Comparison of ENCODE assay signal across 8 cellular contexts in the genomic region with DNA sequence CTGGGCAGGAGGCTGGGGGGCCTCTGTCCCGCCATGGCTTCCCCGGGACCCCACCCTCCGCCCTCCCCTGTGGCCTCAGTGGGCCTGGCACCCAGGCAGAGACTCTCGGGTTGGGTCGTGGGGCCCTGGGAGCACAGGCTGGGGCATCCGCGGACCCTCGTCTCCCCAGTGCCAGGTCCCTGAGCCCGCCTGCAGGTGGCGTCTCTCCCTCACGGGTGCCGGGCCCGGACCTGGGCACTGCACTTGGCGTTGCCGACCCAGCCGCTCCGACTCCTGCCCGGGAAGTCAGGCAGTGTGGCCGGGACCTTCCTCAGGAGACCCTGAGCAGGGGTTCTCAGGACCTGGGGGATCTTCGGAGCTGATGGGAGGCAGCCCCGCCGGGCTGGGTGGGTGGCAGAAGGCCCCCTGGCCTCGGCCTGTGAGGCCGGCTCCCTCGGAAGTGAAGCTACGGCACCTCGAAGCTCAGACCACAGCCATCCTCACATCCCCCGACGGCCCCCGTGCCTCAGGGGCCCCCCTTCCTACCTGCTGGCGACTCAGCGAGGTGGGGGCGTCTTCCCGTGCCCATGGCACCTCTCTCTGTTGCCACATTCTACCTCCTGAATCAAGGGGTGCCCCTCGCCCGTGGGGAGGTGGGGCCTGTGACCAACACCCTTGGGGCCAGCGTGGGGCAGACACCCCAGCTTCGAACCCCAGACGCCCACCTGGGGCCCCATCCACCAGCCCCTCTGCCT. TPM values are rescaled to one million over a fixed set of nuclear protein-coding genes. Genes with fewer than 3 reads are reported as not detected.
DNase-seq lines count a peak whose midpoint lies in the region; ATAC-seq, FAIRE-seq and TF ChIP-seq lines count a peak whose summit lies in the region.

No MANE protein-coding gene starts in this region.

- peak; percentile 87 for TF ChIP-seq CTCF in AG04450 (IDR thresholded peaks at IDR 0.05; ENCODE audit: low read depth, low read length)
- peak; percentile 99 for TF ChIP-seq CTCF in GM13977 (IDR thresholded peaks at IDR 0.05; ENCODE audit: extremely low read depth, insufficient read depth, missing control alignments)
- peak; percentile 93 for TF ChIP-seq CTCF in LNCaP clone FGC (IDR thresholded peaks at IDR 0.05; ENCODE audit: control insufficient read depth, extremely low read depth, insufficient read depth)
- peak; percentile 45 for TF ChIP-seq CTCF in astrocyte (IDR thresholded peaks at IDR 0.05; ENCODE audit: insufficient read depth, low read depth, low read length)
- TF ChIP-seq CTCF in hepatocyte (IDR thresholded peaks at IDR 0.05; ENCODE audit: poor library complexity) = peak; percentile 85
- TF ChIP-seq CTCF in sigmoid colon (IDR thresholded peaks at IDR 0.05) = peak; percentile 79 to 94 (median 90)

- H3K9me3 Mint-ChIP-seq in astrocyte (ENCODE audit: unreplicated experiment) = no peaks in the 10 kb centered on the region

- H3K27ac ChIP-seq in AG04450 (ENCODE audit: low read depth, low read length) = no peak overlapping the region
- H3K27ac ChIP-seq in astrocyte (ENCODE audit: low read depth, low read length) = no peak overlapping the region
- no peak overlapping the region for H3K27ac ChIP-seq in hepatocyte
- H3K27ac ChIP-seq in sigmoid colon = peak overlapping the region in 1 of 4 donors; percentile 38

- DNase-seq in AG04450 (ENCODE audit: low read depth, low spot score) (peak; percentile 27), GM13977 (ENCODE audit: low spot score) (peak; percentile 94), LNCaP clone FGC (ENCODE audit: low read depth) (no peak), T-helper 22 cell (ENCODE audit: low read depth) (peak; percentile 57), astrocyte (ENCODE audit: low read depth) (no peak), hepatocyte (ENCODE audit: low spot score) (peak; percentile 92), sigmoid colon (peak; percentile 90)

- 36% methylated on average over 27 of the region's 39 CpGs for WGBS in hepatocyte (ENCODE audit: low lambda C conversion rate, missing lambda C conversion rate)
- 4 to 15% methylated on average over 39 of the region's 39 CpGs for WGBS in sigmoid colon, 2 donors

- in situ Hi-C loops in GM13977 (cut with MboI; ENCODE audit: low pct_unique_long_range_greater_than_20kb, low sequenced_read_pairs, unreplicated experiment) = no loop called here

- no peaks in the 10 kb centered on the region for H3K36me3 ChIP-seq in astrocyte (ENCODE audit: insufficient read depth, low read length)
- no peaks in the 10 kb centered on the region for H3K36me3 ChIP-seq in hepatocyte (replicated peaks; ENCODE audit: insufficient read depth, low read depth)
- H3K36me3 ChIP-seq in sigmoid colon = no peaks in the 10 kb centered on the region

- H3K4me2 ChIP-seq in astrocyte (ENCODE audit: low read length) (peak overlapping the region; percentile 78), hepatocyte (peak overlapping the region; percentile 73)

- TF ChIP-seq POLR2A in sigmoid colon (IDR thresholded peaks at IDR 0.05) = no peak

- no peaks in the 10 kb centered on the region for H3K4me1 ChIP-seq in astrocyte (ENCODE audit: insufficient read depth, low read length)
- peaks cover 35% of the 10 kb centered on the region for H3K4me1 ChIP-seq in hepatocyte (ENCODE audit: insufficient read depth)
- peaks cover 0 to 11% (median 11%) of the 10 kb centered on the region in 4 donors for H3K4me1 ChIP-seq in sigmoid colon

- no peak overlapping the region for H3K4me3 Mint-ChIP-seq in astrocyte (ENCODE audit: unreplicated experiment)

- no peaks in the 10 kb centered on the region for H4K20me1 ChIP-seq in astrocyte (ENCODE audit: insufficient read depth, low read length)
- H4K20me1 ChIP-seq in hepatocyte (ENCODE audit: insufficient read depth, poor library complexity, severe bottlenecking) = no peaks in the 10 kb centered on the region

- no peak overlapping the region for H3K9ac ChIP-seq in astrocyte (ENCODE audit: low read length)

- H2AFZ ChIP-seq in astrocyte (ENCODE audit: low read depth, low read length) (peak overlapping the region; percentile 85), hepatocyte (peak overlapping the region; percentile 56)

- H3K79me2 ChIP-seq in astrocyte (ENCODE audit: insufficient read depth, low read length) = no peaks in the 10 kb centered on the region
- no peaks in the 10 kb centered on the region for H3K79me2 ChIP-seq in hepatocyte

- H3K4me1 Mint-ChIP-seq in astrocyte (ENCODE audit: low read depth, unreplicated experiment) = no peaks in the 10 kb centered on the region

- H3K9me3 ChIP-seq in AG04450 (ENCODE audit: control insufficient read depth, insufficient read depth, low read length) = peaks cover 8% of the 10 kb centered on the region
- H3K9me3 ChIP-seq in astrocyte (ENCODE audit: insufficient read depth, low read depth, low read length) = peaks cover 4% of the 10 kb centered on the region
- no peaks in the 10 kb centered on the region for H3K9me3 ChIP-seq in hepatocyte (ENCODE audit: low read depth)
- no peaks in the 10 kb centered on the region for H3K9me3 ChIP-seq in sigmoid colon

- peak overlapping the region; percentile 29; the same call in 1 of the 2 replicates for H3K4me3 ChIP-seq in AG04450 (ENCODE audit: low read depth, low read length)
- peak overlapping the region; percentile 25; the same call in 1 of the 2 replicates for H3K4me3 ChIP-seq in LNCaP clone FGC (ENCODE audit: low read depth, low read length)
- peak overlapping the region; percentile 10 for H3K4me3 ChIP-seq in astrocyte (ENCODE audit: insufficient read depth, low read depth, low read length)
- H3K4me3 ChIP-seq in hepatocyte = no peak overlapping the region
- peak overlapping the region in 3 of 4 donors; percentile 25 to 35 (median 33) for H3K4me3 ChIP-seq in sigmoid colon

- POLR2A ChIA-PET in AG04450 (lab: Yijun Ruan, JAX) = interaction anchor here (1.0 to 1.4 kb wide), 2 partner anchors 142 to 170 kb away, joined by 3 to 4 read pairs; no protein-coding TSS in a partner anchor

- no peaks in the 10 kb centered on the region for H3K9me2 ChIP-seq in hepatocyte (replicated peaks; ENCODE audit: insufficient read depth)

- no peak for ATAC-seq in GM18511 (IDR thresholded peaks at IDR 0.05; ENCODE audit: unreplicated experiment)

- no peak overlapping the region for H3K27ac Mint-ChIP-seq in astrocyte (ENCODE audit: unreplicated experiment)

- H3K27me3 Mint-ChIP-seq in astrocyte (ENCODE audit: low read depth, unreplicated experiment) = peaks cover 28% of the 10 kb centered on the region

- intact Hi-C loops in sigmoid colon (cut with DNase I) = loop anchor here (1.0 to 5.0 kb wide), 3 partner anchors 33 to 168 kb away; a partner anchor contains a TSS

- no peak for TF ChIP-seq EP300 in sigmoid colon (IDR thresholded peaks at IDR 0.05)

- FAIRE-seq in astrocyte (lab: Jason Lieb, UNC) = no peak

- H3K27me3 ChIP-seq in AG04450 (ENCODE audit: control insufficient read depth, insufficient read depth, low read length) (peaks cover 18% of the 10 kb centered on the region), astrocyte (ENCODE audit: insufficient read depth, low read length) (peaks cover 3% of the 10 kb centered on the region), hepatocyte (no peaks in the 10 kb centered on the region), sigmoid colon (peaks cover 0 to 40% (median 0%) of the 10 kb centered on the region in 3 donors)

- CTCF ChIA-PET in AG04450 (lab: Charles Lee) = interaction anchor here (0.5 to 3.4 kb wide), 17 partner anchors 8 to 226 kb away, joined by 3 to 30 read pairs (median 4); a partner anchor contains a TSS

- no peaks in the 10 kb centered on the region for H3K36me3 Mint-ChIP-seq in astrocyte (ENCODE audit: low read depth, unreplicated experiment)

RNA-seq across cellular contexts. Expression of a gene that starts 6.4 kb away (rescaled TPM):
- polyA plus RNA-seq in AG04450 (2011; rRNA removed) (2.3 and 3.2 TPM in 2 replicates), hepatocyte (21.7 and 25.1 TPM in 2 replicates), sigmoid colon (10 to 100 TPM in 1 of 3 donors, 1 to 10 TPM in 2; 6.6 to 25.3 (median 6.9) TPM)
- 0.92 and 1.1 TPM in 2 replicates for polyA minus RNA-seq in AG04450 (2011; rRNA and poly(A)+ RNA removed)
- total RNA-seq in astrocyte (10.6 and 13.9 TPM in 2 replicates), hepatocyte (7.1 and 9.2 TPM in 2 replicates), sigmoid colon (10 to 100 TPM in 2 of 4 donors, 1 to 10 TPM in 2; 7.9 to 13.8 (median 10.4) TPM)

RNA-seq across cellular contexts. Expression of a gene that starts 48.1 kb away (rescaled TPM):
- polyA plus RNA-seq in AG04450 (2011; rRNA removed) (not detected in 2 replicates), hepatocyte (0.88 and 2.6 TPM in 2 replicates), sigmoid colon (1 to 10 TPM in 2 of 3 donors, under 1 TPM in 1; 0.60 to 3.7 (median 1.9) TPM)
- polyA minus RNA-seq in AG04450 (2011; rRNA and poly(A)+ RNA removed) = not detected in 2 replicates
- total RNA-seq in astrocyte (0.18 and 0.38 TPM in 2 replicates), hepatocyte (0.08 and 0.43 TPM in 2 replicates), sigmoid colon (not detected)

RNA-seq across cellular contexts. Expression of a gene that starts 51.4 kb away (rescaled TPM):
- not detected in 2 replicates for polyA plus RNA-seq in AG04450 (2011; rRNA removed)
- not detected in 2 replicates for polyA minus RNA-seq in AG04450 (2011; rRNA and poly(A)+ RNA removed)
- not detected in 2 replicates for total RNA-seq in astrocyte
- not detected in 2 replicates for total RNA-seq in hepatocyte
- 0.38 and 0.69 TPM in 2 replicates for polyA plus RNA-seq in hepatocyte
- total RNA-seq in sigmoid colon = not detected
- polyA plus RNA-seq in sigmoid colon = under 1 TPM; 0.46 to 0.70 (median 0.60) TPM

Comparison
In these comparisons a context has a peak if more than half of its experiments do, and no peak if none do; other contexts are left out.
1. DNase-seq: peak in AG04450 (single experiment), GM13977 (single experiment), T-helper 22 cell (single experiment), hepatocyte (single experiment) and sigmoid colon (single experiment); none in LNCaP clone FGC (single experiment) and astrocyte (single experiment).
2. CTCF ChIP-seq: peak in every context shown above with its lines; median percentile 99 in GM13977; 93 in LNCaP clone FGC; 90 in sigmoid colon; 87 in AG04450; 85 in hepatocyte; 45 in astrocyte.